1 cellular context compared by ENCODE assay signal in genomic region chr19:13774217-13775191, GRCh38.
TF ChIP-seq lines count a peak whose summit lies in the region.

Gene C19orf53, plus strand, starts transcription at chr19:13774456. Its CDS starts 22 bp downstream, at chr19:13774478.

TF ChIP-seq in HepG2, 621 proteins besides CTCF, POLR2A, EP300 and RAD21 (continued from another document and continues in another):
- TF ChIP-seq KIAA2018 (CRISPR knock-in tag; IDR thresholded peaks at IDR 0.05; ENCODE audit: borderline replicate concordance) (no peak), ZNF761 (CRISPR knock-in tag; conservative IDR thresholded peaks at IDR 0.05) (peak; percentile 93), HHEX (CRISPR knock-in tag; IDR thresholded peaks at IDR 0.05) (no peak), ZNF720 (CRISPR knock-in tag; IDR thresholded peaks at IDR 0.05) (peak; percentile 91; the same call in 1 of the 2 replicates), HBP1 (CRISPR knock-in tag; IDR thresholded peaks at IDR 0.05; ENCODE audit: low read depth) (peak; percentile 85; the same call in 1 of the 2 replicates), ZNF644 (CRISPR knock-in tag; IDR thresholded peaks at IDR 0.05; ENCODE audit: low read depth) (no peak), SIX4 (CRISPR knock-in tag; IDR thresholded peaks at IDR 0.05) (peak; percentile 82), ZFP37 (CRISPR knock-in tag; IDR thresholded peaks at IDR 0.05; ENCODE audit: borderline replicate concordance) (no peak), EED (CRISPR knock-in tag; IDR thresholded peaks at IDR 0.05) (peak; percentile 72; the same call in 1 of the 2 replicates), ZNF264 (CRISPR knock-in tag; IDR thresholded peaks at IDR 0.05) (peak; percentile 72; the same call in 1 of the 2 replicates), POLR2AphosphoS5 (IDR thresholded peaks at IDR 0.05; ENCODE audit: low read depth, low read length) (peak; percentile 94), ZNF503 (CRISPR knock-in tag; IDR thresholded peaks at IDR 0.05) (peak; percentile 57; the same call in 1 of the 2 replicates), ELF4 (CRISPR knock-in tag; IDR thresholded peaks at IDR 0.05; ENCODE audit: borderline replicate concordance) (peak; percentile 85; the same call in 1 of the 2 replicates), MAFK (conservative IDR thresholded peaks at IDR 0.05 in 1 of 2, IDR thresholded peaks at IDR 0.05 in 1 of 2; ENCODE audit: low read length in 2 of 2) (no peak), FOXP4 (CRISPR knock-in tag; IDR thresholded peaks at IDR 0.05) (no peak; the same call in 1 of the 2 replicates), ZNF260 (CRISPR knock-in tag; IDR thresholded peaks at IDR 0.05; ENCODE audit: borderline replicate concordance, low read depth) (no peak), SNRNP70 (IDR thresholded peaks at IDR 0.05; ENCODE audit: low read depth, low read length) (no peak), ZNF567 (CRISPR knock-in tag; IDR thresholded peaks at IDR 0.05; ENCODE audit: borderline replicate concordance) (no peak; the same call in 1 of the 2 replicates), AGO2 (optimal IDR thresholded peaks at IDR 0.05; ENCODE audit: low read depth, low read length) (peak; percentile 95), ZNF296 (CRISPR knock-in tag; conservative IDR thresholded peaks at IDR 0.05) (no peak)
- TF ChIP-seq, protein P1, sequence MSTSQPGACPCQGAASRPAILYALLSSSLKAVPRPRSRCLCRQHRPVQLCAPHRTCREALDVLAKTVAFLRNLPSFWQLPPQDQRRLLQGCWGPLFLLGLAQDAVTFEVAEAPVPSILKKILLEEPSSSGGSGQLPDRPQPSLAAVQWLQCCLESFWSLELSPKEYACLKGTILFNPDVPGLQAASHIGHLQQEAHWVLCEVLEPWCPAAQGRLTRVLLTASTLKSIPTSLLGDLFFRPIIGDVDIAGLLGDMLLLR (CRISPR knock-in tag; IDR thresholded peaks at IDR 0.05) = peak; percentile 74
- TF ChIP-seq, protein P2, sequence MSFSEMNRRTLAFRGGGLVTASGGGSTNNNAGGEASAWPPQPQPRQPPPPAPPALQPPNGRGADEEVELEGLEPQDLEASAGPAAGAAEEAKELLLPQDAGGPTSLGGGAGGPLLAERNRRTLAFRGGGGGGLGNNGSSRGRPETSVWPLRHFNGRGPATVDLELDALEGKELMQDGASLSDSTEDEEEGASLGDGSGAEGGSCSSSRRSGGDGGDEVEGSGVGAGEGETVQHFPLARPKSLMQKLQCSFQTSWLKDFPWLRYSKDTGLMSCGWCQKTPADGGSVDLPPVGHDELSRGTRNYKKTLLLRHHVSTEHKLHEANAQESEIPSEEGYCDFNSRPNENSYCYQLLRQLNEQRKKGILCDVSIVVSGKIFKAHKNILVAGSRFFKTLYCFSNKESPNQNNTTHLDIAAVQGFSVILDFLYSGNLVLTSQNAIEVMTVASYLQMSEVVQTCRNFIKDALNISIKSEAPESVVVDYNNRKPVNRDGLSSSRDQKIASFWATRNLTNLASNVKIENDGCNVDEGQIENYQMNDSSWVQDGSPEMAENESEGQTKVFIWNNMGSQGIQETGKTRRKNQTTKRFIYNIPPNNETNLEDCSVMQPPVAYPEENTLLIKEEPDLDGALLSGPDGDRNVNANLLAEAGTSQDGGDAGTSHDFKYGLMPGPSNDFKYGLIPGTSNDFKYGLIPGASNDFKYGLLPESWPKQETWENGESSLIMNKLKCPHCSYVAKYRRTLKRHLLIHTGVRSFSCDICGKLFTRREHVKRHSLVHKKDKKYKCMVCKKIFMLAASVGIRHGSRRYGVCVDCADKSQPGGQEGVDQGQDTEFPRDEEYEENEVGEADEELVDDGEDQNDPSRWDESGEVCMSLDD (CRISPR knock-in tag; IDR thresholded peaks at IDR 0.05; ENCODE audit: borderline replicate concordance) = no peak
- TF ChIP-seq, protein P3, sequence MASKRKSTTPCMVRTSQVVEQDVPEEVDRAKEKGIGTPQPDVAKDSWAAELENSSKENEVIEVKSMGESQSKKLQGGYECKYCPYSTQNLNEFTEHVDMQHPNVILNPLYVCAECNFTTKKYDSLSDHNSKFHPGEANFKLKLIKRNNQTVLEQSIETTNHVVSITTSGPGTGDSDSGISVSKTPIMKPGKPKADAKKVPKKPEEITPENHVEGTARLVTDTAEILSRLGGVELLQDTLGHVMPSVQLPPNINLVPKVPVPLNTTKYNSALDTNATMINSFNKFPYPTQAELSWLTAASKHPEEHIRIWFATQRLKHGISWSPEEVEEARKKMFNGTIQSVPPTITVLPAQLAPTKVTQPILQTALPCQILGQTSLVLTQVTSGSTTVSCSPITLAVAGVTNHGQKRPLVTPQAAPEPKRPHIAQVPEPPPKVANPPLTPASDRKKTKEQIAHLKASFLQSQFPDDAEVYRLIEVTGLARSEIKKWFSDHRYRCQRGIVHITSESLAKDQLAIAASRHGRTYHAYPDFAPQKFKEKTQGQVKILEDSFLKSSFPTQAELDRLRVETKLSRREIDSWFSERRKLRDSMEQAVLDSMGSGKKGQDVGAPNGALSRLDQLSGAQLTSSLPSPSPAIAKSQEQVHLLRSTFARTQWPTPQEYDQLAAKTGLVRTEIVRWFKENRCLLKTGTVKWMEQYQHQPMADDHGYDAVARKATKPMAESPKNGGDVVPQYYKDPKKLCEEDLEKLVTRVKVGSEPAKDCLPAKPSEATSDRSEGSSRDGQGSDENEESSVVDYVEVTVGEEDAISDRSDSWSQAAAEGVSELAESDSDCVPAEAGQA (IDR thresholded peaks at IDR 0.05; ENCODE audit: low read depth) = peak; percentile 92
- TF ChIP-seq, protein P3 (CRISPR knock-in tag; IDR thresholded peaks at IDR 0.05; ENCODE audit: borderline replicate concordance) = no peak
- TF ChIP-seq, protein P4, sequence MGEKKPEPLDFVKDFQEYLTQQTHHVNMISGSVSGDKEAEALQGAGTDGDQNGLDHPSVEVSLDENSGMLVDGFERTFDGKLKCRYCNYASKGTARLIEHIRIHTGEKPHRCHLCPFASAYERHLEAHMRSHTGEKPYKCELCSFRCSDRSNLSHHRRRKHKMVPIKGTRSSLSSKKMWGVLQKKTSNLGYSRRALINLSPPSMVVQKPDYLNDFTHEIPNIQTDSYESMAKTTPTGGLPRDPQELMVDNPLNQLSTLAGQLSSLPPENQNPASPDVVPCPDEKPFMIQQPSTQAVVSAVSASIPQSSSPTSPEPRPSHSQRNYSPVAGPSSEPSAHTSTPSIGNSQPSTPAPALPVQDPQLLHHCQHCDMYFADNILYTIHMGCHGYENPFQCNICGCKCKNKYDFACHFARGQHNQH (CRISPR knock-in tag; IDR thresholded peaks at IDR 0.05) = peak; percentile 82; the same call in 1 of the 2 replicates
